Comparison of ENCODE assay signal across 14 cellular contexts in the genomic region with DNA sequence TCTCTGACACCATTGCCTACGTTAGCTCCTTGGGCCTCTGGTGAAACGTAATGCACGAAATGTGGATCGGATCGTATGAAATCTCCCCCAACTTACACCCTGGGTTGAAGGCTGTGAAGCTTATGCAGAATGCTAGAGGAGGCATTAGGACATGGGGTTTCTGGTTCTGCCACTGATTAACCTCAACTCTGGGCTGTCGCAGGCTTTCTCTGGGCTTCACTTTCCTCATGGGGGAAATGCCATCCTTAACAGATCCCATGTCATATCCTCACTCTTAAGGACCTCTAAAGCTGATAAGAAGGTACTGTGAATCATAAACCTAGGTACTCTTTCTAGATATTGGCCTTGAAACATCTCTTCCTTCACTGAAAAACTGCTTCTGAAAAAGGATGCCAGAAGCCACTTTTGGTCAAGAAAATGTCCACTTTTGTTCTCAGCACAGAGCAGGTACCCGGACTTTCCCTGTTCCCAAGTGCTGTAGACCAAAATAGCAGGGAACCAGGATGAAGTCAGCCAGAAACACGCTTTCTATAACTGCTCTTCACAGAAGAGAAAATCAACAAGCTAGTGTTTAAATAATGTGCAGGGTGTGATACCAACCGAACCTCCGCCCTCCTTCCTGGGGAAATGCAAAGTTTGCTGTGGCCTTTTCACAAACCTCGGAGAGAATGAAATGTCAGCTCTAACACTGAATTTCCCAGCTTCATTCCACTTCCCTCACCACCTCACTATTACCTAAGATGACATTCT.
A peak's percentile ranks its signal among the peaks of the same experiment; 100 is the strongest.
DNase-seq lines count a peak whose midpoint lies in the region; ATAC-seq and TF ChIP-seq lines count a peak whose summit lies in the region.
"Had no signal": no experiment of that assay in that cellular context is flagged by ENCODE, and none has a peak within 500 bp of the region (broad histone marks: within the 10 kb centered on the region; RNA-seq: fewer than 3 reads in every experiment).

No MANE protein-coding gene starts in this region.

- H3K27me3 ChIP-seq in spleen (replicated peaks in 1 of 7) (no peaks in the 10 kb centered on the region), mesendoderm (ENCODE audit: insufficient read depth, low read length, poor library complexity) (no peaks in the 10 kb centered on the region)

- H2BK15ac ChIP-seq in mesendoderm (replicated peaks; ENCODE audit: low read depth): no peak overlapping the region

- no peak overlapping the region for H2BK120ac ChIP-seq in mesendoderm (ENCODE audit: low read depth, low read length)

- H4K8ac ChIP-seq in mesendoderm (ENCODE audit: low read depth, low read length): no peak overlapping the region

- intact Hi-C loops in activated B cell treated with CpG ODN at 0.5 μM for 24 hours (cut with micrococcal nuclease): loop anchor here (1.0 to 2.0 kb wide), 3 partner anchors 21 to 301 kb away; no protein-coding TSS in a partner anchor
- intact Hi-C loops in spleen (cut with DNase I; ENCODE audit: low total_unique reads): no loop called here

- peaks cover 76% of the 10 kb centered on the region for H3K4me1 Mint-ChIP-seq in activated B cell treated with CpG ODN at 0.5 μM for 24 hours
- peaks cover 38 to 59% of the 10 kb centered on the region in 2 donors for H3K4me1 Mint-ChIP-seq in immature natural killer cell

- TF ChIP-seq POLR2A in spleen (IDR thresholded peaks at IDR 0.05): no peak

- H3K4me3 Mint-ChIP-seq in activated B cell treated with CpG ODN at 0.5 μM for 24 hours: peak overlapping the region; percentile 77
- peak overlapping the region; percentile 70 to 89 (median 74) for H3K4me3 Mint-ChIP-seq in immature natural killer cell

- peaks cover 0 to 4% (median 0%) of the 10 kb centered on the region in 8 donors for H3K9me3 ChIP-seq in spleen

- H3K4me3 ChIP-seq in spleen: peak overlapping the region in 1 of 8 donors; percentile 17
- no peak overlapping the region for H3K4me3 ChIP-seq in mesendoderm (ENCODE audit: low read length)
- H3K4me3 ChIP-seq: PC-9 had no signal

- WGBS in spleen, 5 donors: 52 to 66% (median 57%) methylated on average over 11 of the region's 11 CpGs
- WGBS in mesendoderm (ENCODE audit: extremely low coverage, insufficient coverage, low lambda C conversion rate): no CpG with 5 or more reads among the region's 11 CpGs

- no peaks in the 10 kb centered on the region for H3K36me3 ChIP-seq in spleen
- H3K36me3 ChIP-seq in mesendoderm (ENCODE audit: control insufficient read depth, insufficient read depth, low read length): no peaks in the 10 kb centered on the region

- peak overlapping the region in 7 of 8 donors; percentile 55 to 79 (median 66) for H3K27ac ChIP-seq in spleen
- no peak overlapping the region for H3K27ac ChIP-seq in mesendoderm (ENCODE audit: low read depth, low read length)
- H3K27ac ChIP-seq: PC-9 had no signal

- H3K4me2 ChIP-seq in mesendoderm (ENCODE audit: low read length): no peak overlapping the region
- H3K4me2 ChIP-seq: PC-9 had no signal

- H3K9me3 Mint-ChIP-seq in activated B cell treated with CpG ODN at 0.5 μM for 24 hours (no peaks in the 10 kb centered on the region), immature natural killer cell (no peaks in the 10 kb centered on the region)

- no peak overlapping the region for H3K9ac ChIP-seq in mesendoderm (ENCODE audit: low read length)

- DNase-seq in DMS53 (lab: John Stamatoyannopoulos, UW) (peak; percentile 42), DMS53 treated with DMSO at 0.1 percent for 48 hours (lab: John Stamatoyannopoulos, UW; ENCODE audit: unreplicated experiment) (no peak), activated B cell treated with CpG ODN at 0.5 μM for 24 hours (no peak), immature natural killer cell (no peak), spleen (no peak), mesendoderm (no peak)
- DNase-seq: 8988T; DMS79 treated with DMSO at 0.1 percent for 48 hours; KG1; NCI-H2029 treated with DMSO at 0.1 percent for 48 hours; PC-9; stimulated activated CD4-positive, alpha-beta T cell treated with anti-CD3 and anti-CD28 coated beads, Interleukin-2, amount 100 ng/mL, for 48 hours had no signal

- H3K4me1 ChIP-seq in spleen (peaks cover 23 to 77% (median 37%) of the 10 kb centered on the region in 6 donors), mesendoderm (ENCODE audit: control insufficient read depth, low read depth, low read length) (no peaks in the 10 kb centered on the region)

- no peak overlapping the region for H2AK5ac ChIP-seq in mesendoderm (ENCODE audit: low read length)

- H3K27me3 Mint-ChIP-seq in activated B cell treated with CpG ODN at 0.5 μM for 24 hours (no peaks in the 10 kb centered on the region), immature natural killer cell (ENCODE audit: low read depth in 3 of 3) (peaks cover 0 to 2% (median 0%) of the 10 kb centered on the region in 3 donors)

- H3K56ac ChIP-seq in mesendoderm (ENCODE audit: low read length): no peak overlapping the region

- TF ChIP-seq CTCF in activated B cell treated with CpG ODN at 0.5 μM for 24 hours (IDR thresholded peaks at IDR 0.05) (no peak), spleen (IDR thresholded peaks at IDR 0.05 in 8 of 11, conservative IDR thresholded peaks at IDR 0.05 in 3 of 11) (no peak)

- no peak overlapping the region for H2BK5ac ChIP-seq in mesendoderm (ENCODE audit: low read length)

- H3K27ac Mint-ChIP-seq in activated B cell treated with CpG ODN at 0.5 μM for 24 hours: peak overlapping the region; percentile 92
- peak overlapping the region; percentile 60 to 93 (median 83) for H3K27ac Mint-ChIP-seq in immature natural killer cell

- POLR2A ChIA-PET in activated B cell treated with CpG ODN at 0.5 μM for 24 hours (lab: Charles Lee): interaction anchor here (0.7 to 2.7 kb wide), 22 partner anchors 9 to 302 kb away, joined by 3 to 32 read pairs (median 4); no protein-coding TSS in a partner anchor

- no peaks in the 10 kb centered on the region for H3K79me2 ChIP-seq in mesendoderm (ENCODE audit: control insufficient read depth, insufficient read depth, low read length)

- H4K5ac ChIP-seq in mesendoderm (ENCODE audit: low read length): no peak overlapping the region

- H3K23ac ChIP-seq in mesendoderm (ENCODE audit: low read length): no peak overlapping the region

- ATAC-seq in activated B cell treated with CpG ODN at 0.5 μM for 24 hours (ENCODE audit: low read depth) (peak; percentile 9), SK-N-SH treated with all-trans-retinoic acid at 6 μM for 48 hours (no peak), GM19328 (IDR thresholded peaks at IDR 0.05; ENCODE audit: unreplicated experiment) (no peak)

- no peaks in the 10 kb centered on the region for H3K79me1 ChIP-seq in mesendoderm (ENCODE audit: low read length)

- no peak overlapping the region for H3K4ac ChIP-seq in mesendoderm (ENCODE audit: low read depth, low read length)

- H3K36me3 Mint-ChIP-seq in activated B cell treated with CpG ODN at 0.5 μM for 24 hours (ENCODE audit: low read depth): peaks cover 14% of the 10 kb centered on the region
- no peaks in the 10 kb centered on the region for H3K36me3 Mint-ChIP-seq in immature natural killer cell

- H3K18ac ChIP-seq in mesendoderm (ENCODE audit: low read length): no peak overlapping the region

- CTCF ChIA-PET in activated B cell treated with CpG ODN at 0.5 μM for 24 hours (lab: Charles Lee): interaction anchor here (0.7 to 4.3 kb wide), 15 partner anchors 9 to 302 kb away, joined by 3 to 38 read pairs (median 4); no protein-coding TSS in a partner anchor

TF ChIP-seq in SK-N-SH treated with all-trans-retinoic acid at 6 μM for 48 hours, 23 proteins besides CTCF, POLR2A, EP300 and RAD21 (continues in another document):
- TF ChIP-seq TCF4 (CRISPR knock-in tag; IDR thresholded peaks at IDR 0.05; ENCODE audit: borderline replicate concordance): no peak
- TF ChIP-seq ZNF8 (CRISPR knock-in tag; IDR thresholded peaks at IDR 0.05): no peak
- no peak for TF ChIP-seq TOX (CRISPR knock-in tag; IDR thresholded peaks at IDR 0.05; ENCODE audit: borderline replicate concordance)
- TF ChIP-seq, protein P1, sequence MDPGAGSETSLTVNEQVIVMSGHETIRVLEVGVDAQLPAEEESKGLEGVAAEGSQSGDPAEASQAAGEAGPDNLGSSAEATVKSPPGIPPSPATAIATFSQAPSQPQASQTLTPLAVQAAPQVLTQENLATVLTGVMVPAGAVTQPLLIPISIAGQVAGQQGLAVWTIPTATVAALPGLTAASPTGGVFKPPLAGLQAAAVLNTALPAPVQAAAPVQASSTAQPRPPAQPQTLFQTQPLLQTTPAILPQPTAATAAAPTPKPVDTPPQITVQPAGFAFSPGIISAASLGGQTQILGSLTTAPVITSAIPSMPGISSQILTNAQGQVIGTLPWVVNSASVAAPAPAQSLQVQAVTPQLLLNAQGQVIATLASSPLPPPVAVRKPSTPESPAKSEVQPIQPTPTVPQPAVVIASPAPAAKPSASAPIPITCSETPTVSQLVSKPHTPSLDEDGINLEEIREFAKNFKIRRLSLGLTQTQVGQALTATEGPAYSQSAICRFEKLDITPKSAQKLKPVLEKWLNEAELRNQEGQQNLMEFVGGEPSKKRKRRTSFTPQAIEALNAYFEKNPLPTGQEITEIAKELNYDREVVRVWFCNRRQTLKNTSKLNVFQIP (CRISPR knock-in tag; IDR thresholded peaks at IDR 0.05; ENCODE audit: borderline replicate concordance, low read depth): no peak
- TF ChIP-seq, protein P2, sequence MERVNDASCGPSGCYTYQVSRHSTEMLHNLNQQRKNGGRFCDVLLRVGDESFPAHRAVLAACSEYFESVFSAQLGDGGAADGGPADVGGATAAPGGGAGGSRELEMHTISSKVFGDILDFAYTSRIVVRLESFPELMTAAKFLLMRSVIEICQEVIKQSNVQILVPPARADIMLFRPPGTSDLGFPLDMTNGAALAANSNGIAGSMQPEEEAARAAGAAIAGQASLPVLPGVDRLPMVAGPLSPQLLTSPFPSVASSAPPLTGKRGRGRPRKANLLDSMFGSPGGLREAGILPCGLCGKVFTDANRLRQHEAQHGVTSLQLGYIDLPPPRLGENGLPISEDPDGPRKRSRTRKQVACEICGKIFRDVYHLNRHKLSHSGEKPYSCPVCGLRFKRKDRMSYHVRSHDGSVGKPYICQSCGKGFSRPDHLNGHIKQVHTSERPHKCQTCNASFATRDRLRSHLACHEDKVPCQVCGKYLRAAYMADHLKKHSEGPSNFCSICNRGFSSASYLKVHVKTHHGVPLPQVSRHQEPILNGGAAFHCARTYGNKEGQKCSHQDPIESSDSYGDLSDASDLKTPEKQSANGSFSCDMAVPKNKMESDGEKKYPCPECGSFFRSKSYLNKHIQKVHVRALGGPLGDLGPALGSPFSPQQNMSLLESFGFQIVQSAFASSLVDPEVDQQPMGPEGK (CRISPR knock-in tag; IDR thresholded peaks at IDR 0.05; ENCODE audit: borderline replicate concordance): no peak
- TF ChIP-seq CSDC2 (CRISPR knock-in tag; IDR thresholded peaks at IDR 0.05): no peak
- no peak for TF ChIP-seq ZFP3 (CRISPR knock-in tag; IDR thresholded peaks at IDR 0.05)
- no peak for TF ChIP-seq RARB (CRISPR knock-in tag; IDR thresholded peaks at IDR 0.05)
- TF ChIP-seq ARNTL (CRISPR knock-in tag; IDR thresholded peaks at IDR 0.05; ENCODE audit: borderline replicate concordance, low read depth): no peak
